8 cellular contexts compared by ENCODE assay signal in the genomic region with DNA sequence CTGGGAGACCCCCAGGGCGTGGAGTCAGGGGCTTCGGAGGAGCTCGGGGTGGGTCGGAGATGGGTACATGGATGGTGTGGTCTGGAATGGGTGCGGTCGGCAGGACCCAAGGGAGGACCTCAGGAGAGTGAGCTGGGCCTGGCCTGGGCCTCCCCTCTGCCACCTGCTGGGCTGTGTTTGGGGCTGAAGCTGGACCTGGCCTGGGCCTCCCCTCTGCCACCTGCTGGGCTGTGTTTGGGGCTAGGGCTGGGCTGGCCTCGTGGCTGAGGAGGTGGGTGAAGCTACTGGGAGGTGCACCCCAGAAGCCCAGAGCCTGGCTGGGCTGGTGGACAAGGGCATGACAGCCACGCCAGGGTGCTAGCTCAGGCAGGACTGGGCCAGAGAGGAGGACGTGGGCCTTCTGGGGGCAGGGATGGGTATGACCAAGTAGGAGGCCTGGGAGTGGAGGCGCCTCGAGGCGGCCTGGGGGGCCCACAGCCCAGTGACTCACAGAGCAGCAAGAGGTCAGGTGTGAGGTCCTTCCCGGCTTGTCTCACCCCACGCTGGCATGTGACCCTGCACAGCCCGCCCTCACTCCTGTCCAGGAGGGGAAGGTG. TPM values are rescaled to one million over a fixed set of nuclear protein-coding genes. Genes with fewer than 3 reads are reported as not detected.
A peak's percentile ranks its signal among the peaks of the same experiment; 100 is the strongest.
DNase-seq lines count a peak whose midpoint lies in the region; ATAC-seq and TF ChIP-seq lines count a peak whose summit lies in the region.

No MANE protein-coding gene starts in this region.

- peaks cover 15% of the 10 kb centered on the region for H3K27me3 ChIP-seq in Loucy (ENCODE audit: insufficient read depth, low read length, poor library complexity, severe bottlenecking)
- H3K27me3 ChIP-seq in naive thymus-derived CD4-positive, alpha-beta T cell (ENCODE audit: control insufficient read depth in 2 of 2, insufficient read depth in 2 of 2, low read length in 2 of 2), result peaks cover 3 to 11% of the 10 kb centered on the region in 2 donors

- BruUV-seq in Calu3 (replicated peaks; lab: Mats Ljungman, UMichigan), result no TSS peak

- H3K9me3 ChIP-seq in Loucy (ENCODE audit: insufficient read depth, low read depth, low read length), result no peaks in the 10 kb centered on the region
- no peaks in the 10 kb centered on the region for H3K9me3 ChIP-seq in naive thymus-derived CD4-positive, alpha-beta T cell (ENCODE audit: control insufficient read depth in 2 of 3, low read length in 3 of 3)

- no peaks in the 10 kb centered on the region for H3K36me3 ChIP-seq in Loucy (ENCODE audit: insufficient read depth, low read length)
- no peaks in the 10 kb centered on the region for H3K36me3 ChIP-seq in naive thymus-derived CD4-positive, alpha-beta T cell (ENCODE audit: control insufficient read depth in 2 of 3, insufficient read depth in 3 of 3, low read length in 3 of 3)

- peak overlapping the region; percentile 30 for H3K27ac Mint-ChIP-seq in Calu3 (ENCODE audit: unreplicated experiment)
- H3K27ac Mint-ChIP-seq in central memory CD8-positive, alpha-beta T cell (ENCODE audit: low read depth), result no peak overlapping the region
- no peak overlapping the region for H3K27ac Mint-ChIP-seq in naive thymus-derived CD4-positive, alpha-beta T cell

- no peak for ATAC-seq in central memory CD8-positive, alpha-beta T cell (replicated peaks; ENCODE audit: extremely low read depth, poor library complexity, severe bottlenecking)
- ATAC-seq in naive thymus-derived CD4-positive, alpha-beta T cell, result peak; percentile 48
- ATAC-seq in HG03135 (IDR thresholded peaks at IDR 0.05; ENCODE audit: unreplicated experiment), result no peak

- H3K36me3 Mint-ChIP-seq in Calu3 (ENCODE audit: insufficient read depth, unreplicated experiment), result peaks cover 7% of the 10 kb centered on the region
- H3K36me3 Mint-ChIP-seq in central memory CD8-positive, alpha-beta T cell (ENCODE audit: insufficient read depth), result peaks cover 3% of the 10 kb centered on the region
- H3K36me3 Mint-ChIP-seq in naive thymus-derived CD4-positive, alpha-beta T cell, result peaks cover 0 to 1% (median 0%) of the 10 kb centered on the region in 5 donors

- no peaks in the 10 kb centered on the region for H4K20me1 ChIP-seq in Loucy (ENCODE audit: insufficient read depth, low read length, poor library complexity, severe bottlenecking)

- TF ChIP-seq CTCF in Calu3 (IDR thresholded peaks at IDR 0.05; ENCODE audit: unreplicated experiment) (peak; percentile 69), Loucy (conservative IDR thresholded peaks at IDR 0.05; ENCODE audit: low read length) (peak; percentile 71)

- no peaks in the 10 kb centered on the region for H3F3A ChIP-seq in Loucy (ENCODE audit: low read depth)

- H3K9ac ChIP-seq in Loucy (ENCODE audit: low read depth, low read length, poor library complexity, severe bottlenecking), result no peak overlapping the region

- H3K27me3 Mint-ChIP-seq in Calu3 (ENCODE audit: unreplicated experiment), result peaks cover 27% of the 10 kb centered on the region
- peaks cover 43% of the 10 kb centered on the region for H3K27me3 Mint-ChIP-seq in central memory CD8-positive, alpha-beta T cell
- H3K27me3 Mint-ChIP-seq in naive thymus-derived CD4-positive, alpha-beta T cell, result peaks cover 10 to 54% (median 26%) of the 10 kb centered on the region in 5 donors

- H3K79me2 ChIP-seq in Loucy (ENCODE audit: insufficient read depth, low read length), result no peaks in the 10 kb centered on the region

- DNase-seq in Calu3 (peak; percentile 79), iPS-NIHi11 (ENCODE audit: low spot score) (no peak), NCI-H1694 (lab: John Stamatoyannopoulos, UW) (no peak)
- no peak for DNase-seq in central memory CD8-positive, alpha-beta T cell (ENCODE audit: low spot score in 2 of 2)
- DNase-seq in naive thymus-derived CD4-positive, alpha-beta T cell, result no peak
- DNase-seq in stimulated activated CD4-positive, alpha-beta T cell treated with anti-CD3 and anti-CD28 coated beads, Interleukin-12 subunit alpha, Interleukin-12 subunit beta, amount 100 ng/mL, for 4 hours, result no peak

- H3K4me1 ChIP-seq in Loucy (ENCODE audit: insufficient read depth, low read length, poor library complexity, severe bottlenecking), result peaks cover 23% of the 10 kb centered on the region
- peaks cover 3 to 18% of the 10 kb centered on the region in 2 donors for H3K4me1 ChIP-seq in naive thymus-derived CD4-positive, alpha-beta T cell (ENCODE audit: control insufficient read depth in 2 of 2, insufficient read depth in 2 of 2, low read length in 2 of 2)

- no peaks in the 10 kb centered on the region for H3K9me2 ChIP-seq in Loucy (replicated peaks; ENCODE audit: low read depth, low read length)

- CTCF ChIA-PET in Calu3 (lab: Charles Lee), result interaction anchor here (0.6 to 1.3 kb wide), 6 partner anchors 10 to 380 kb away, joined by 3 to 13 read pairs (median 4); no protein-coding TSS in a partner anchor
- CTCF ChIA-PET in naive thymus-derived CD4-positive, alpha-beta T cell (lab: Charles Lee), result interaction anchor here (0.6 to 1.0 kb wide), 2 partner anchors 32 to 76 kb away, joined by 3 to 4 read pairs; no protein-coding TSS in a partner anchor

- H2AFZ ChIP-seq in Loucy (ENCODE audit: low read length), result no peak overlapping the region

- H3K27ac ChIP-seq in naive thymus-derived CD4-positive, alpha-beta T cell (ENCODE audit: low read depth, low read length), result no peak overlapping the region

- POLR2A ChIA-PET in naive thymus-derived CD4-positive, alpha-beta T cell (lab: Charles Lee), result no interaction called here

- no peak overlapping the region for H3K4me3 Mint-ChIP-seq in Calu3 (ENCODE audit: low read depth, unreplicated experiment)
- peak overlapping the region; percentile 16 for H3K4me3 Mint-ChIP-seq in central memory CD8-positive, alpha-beta T cell
- H3K4me3 Mint-ChIP-seq in naive thymus-derived CD4-positive, alpha-beta T cell, result peak overlapping the region in 2 of 10 donors; percentile 12 to 30

- intact Hi-C loops in Calu3 (cut with micrococcal nuclease; ENCODE audit: unreplicated experiment), result no loop called here
- intact Hi-C loops in naive thymus-derived CD4-positive, alpha-beta T cell (cut with micrococcal nuclease), result no loop called here

- H3K9me3 Mint-ChIP-seq in Calu3 (ENCODE audit: low read depth, unreplicated experiment), result no peaks in the 10 kb centered on the region
- H3K9me3 Mint-ChIP-seq in central memory CD8-positive, alpha-beta T cell, result no peaks in the 10 kb centered on the region
- H3K9me3 Mint-ChIP-seq in naive thymus-derived CD4-positive, alpha-beta T cell, result no peaks in the 10 kb centered on the region

- no peak overlapping the region for H3K4me3 ChIP-seq in Loucy (ENCODE audit: low read length, poor library complexity, severe bottlenecking)
- H3K4me3 ChIP-seq in naive thymus-derived CD4-positive, alpha-beta T cell (ENCODE audit: low read length), result no peak overlapping the region

- H3K4me1 Mint-ChIP-seq in Calu3 (ENCODE audit: low read depth, unreplicated experiment), result peaks cover 21% of the 10 kb centered on the region
- peaks cover 14% of the 10 kb centered on the region for H3K4me1 Mint-ChIP-seq in central memory CD8-positive, alpha-beta T cell
- peaks cover 4 to 11% (median 10%) of the 10 kb centered on the region in 7 donors for H3K4me1 Mint-ChIP-seq in naive thymus-derived CD4-positive, alpha-beta T cell

- no peak overlapping the region for H3K4me2 ChIP-seq in Loucy (ENCODE audit: low read depth, low read length, poor library complexity, severe bottlenecking)

RNA-seq across cellular contexts. Expression of a gene that starts 14.5 kb away (rescaled TPM):
- total RNA-seq in Calu3 (2022), result 0.27 and 0.54 TPM in 2 replicates
- total RNA-seq in naive thymus-derived CD4-positive, alpha-beta T cell, result not detected
- under 1 TPM; 0.10 to 0.24 TPM for polyA plus RNA-seq in naive thymus-derived CD4-positive, alpha-beta T cell

RNA-seq across cellular contexts. Expression of a gene that starts 20.9 kb away (rescaled TPM):
- 98.6 and 107 TPM in 2 replicates for total RNA-seq in Calu3 (2022)
- 10 to 100 TPM; 46.6 to 88.3 (median 67.9) TPM for total RNA-seq in naive thymus-derived CD4-positive, alpha-beta T cell
- 10 to 100 TPM; 62.7 to 82.5 TPM for polyA plus RNA-seq in naive thymus-derived CD4-positive, alpha-beta T cell

RNA-seq across cellular contexts. Expression of a gene that starts 22.2 kb away (rescaled TPM):
- total RNA-seq in Calu3 (2022), result 27.1 and 27.8 TPM in 2 replicates
- total RNA-seq in naive thymus-derived CD4-positive, alpha-beta T cell, result 10 to 100 TPM; 14.2 to 34.2 (median 32.0) TPM
- polyA plus RNA-seq in naive thymus-derived CD4-positive, alpha-beta T cell, result 1 to 10 TPM in 1 of 2 donors, under 1 TPM in 1; 0.58 to 2.6 TPM

RNA-seq across cellular contexts. Expression of a gene that starts 28.1 kb away (rescaled TPM):
- 11.9 and 16.2 TPM in 2 replicates for total RNA-seq in Calu3 (2022)
- 1 to 10 TPM in 3 of 5 experiments, under 1 TPM in 2; 0.24 to 3.0 (median 1.0) TPM for total RNA-seq in naive thymus-derived CD4-positive, alpha-beta T cell
- polyA plus RNA-seq in naive thymus-derived CD4-positive, alpha-beta T cell, result under 1 TPM in 1 of 2 donors, not detected in 1; 0.18 TPM

RNA-seq across cellular contexts. Expression of a gene that starts 43.7 kb away (rescaled TPM):
- not detected in 2 replicates for total RNA-seq in Calu3 (2022)
- total RNA-seq in naive thymus-derived CD4-positive, alpha-beta T cell, result not detected
- not detected for polyA plus RNA-seq in naive thymus-derived CD4-positive, alpha-beta T cell
